Comparison of ENCODE assay signal across 1 cellular context in the genomic region with DNA sequence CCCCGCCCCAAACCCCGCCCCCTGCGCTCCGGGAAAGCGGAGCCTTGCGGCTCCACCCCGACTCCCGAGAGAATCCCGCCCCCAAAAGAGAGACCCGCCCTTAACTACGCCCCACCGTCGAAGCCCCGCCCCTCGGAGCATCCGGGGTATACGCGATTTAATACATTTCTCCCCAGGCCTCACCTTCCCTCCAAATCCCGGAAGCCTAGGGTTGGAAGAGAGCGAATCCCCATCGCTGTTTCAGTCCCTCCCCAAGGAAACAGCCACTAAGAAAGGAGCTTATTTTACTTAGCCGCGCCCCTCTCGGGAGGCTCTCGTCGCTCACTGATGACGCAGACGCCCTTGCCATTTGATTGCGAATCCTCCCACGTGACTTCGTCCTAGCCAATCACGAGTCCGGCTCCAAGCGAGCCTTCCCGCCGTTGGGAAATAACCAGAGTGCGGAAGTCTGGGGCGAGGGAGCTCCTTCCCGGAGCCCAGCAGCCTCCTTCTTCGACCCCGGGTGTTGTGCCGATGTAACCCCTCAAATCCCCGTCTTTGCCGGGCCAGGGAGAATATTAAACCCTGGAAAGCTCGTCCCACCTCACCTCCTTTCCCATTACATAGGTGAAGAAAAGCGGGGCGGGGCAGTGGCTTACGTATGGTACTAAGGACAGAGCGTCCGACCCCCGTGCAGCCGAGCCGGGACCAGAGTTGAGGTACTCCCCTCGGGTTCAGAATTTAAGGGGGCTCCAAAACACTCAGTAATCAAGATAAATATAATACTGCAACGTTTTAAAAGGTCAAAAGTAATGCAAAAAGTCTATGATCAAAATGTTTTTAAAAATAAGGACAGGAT.
TF ChIP-seq lines count a peak whose summit lies in the region.

No MANE protein-coding gene starts in this region.

TF ChIP-seq in K562, 482 proteins besides CTCF, POLR2A, EP300 and RAD21 (continued from another document and continues in another):
- peak; percentile 67 for TF ChIP-seq MGA (IDR thresholded peaks at IDR 0.05)
- TF ChIP-seq, protein P1, sequence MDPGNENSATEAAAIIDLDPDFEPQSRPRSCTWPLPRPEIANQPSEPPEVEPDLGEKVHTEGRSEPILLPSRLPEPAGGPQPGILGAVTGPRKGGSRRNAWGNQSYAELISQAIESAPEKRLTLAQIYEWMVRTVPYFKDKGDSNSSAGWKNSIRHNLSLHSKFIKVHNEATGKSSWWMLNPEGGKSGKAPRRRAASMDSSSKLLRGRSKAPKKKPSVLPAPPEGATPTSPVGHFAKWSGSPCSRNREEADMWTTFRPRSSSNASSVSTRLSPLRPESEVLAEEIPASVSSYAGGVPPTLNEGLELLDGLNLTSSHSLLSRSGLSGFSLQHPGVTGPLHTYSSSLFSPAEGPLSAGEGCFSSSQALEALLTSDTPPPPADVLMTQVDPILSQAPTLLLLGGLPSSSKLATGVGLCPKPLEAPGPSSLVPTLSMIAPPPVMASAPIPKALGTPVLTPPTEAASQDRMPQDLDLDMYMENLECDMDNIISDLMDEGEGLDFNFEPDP (CRISPR knock-in tag; IDR thresholded peaks at IDR 0.05) = no peak
- peak; percentile 63 for TF ChIP-seq JUND (IDR thresholded peaks at IDR 0.05; ENCODE audit: borderline replicate concordance, low read depth, low read length)
- TF ChIP-seq JUND (tag; IDR thresholded peaks at IDR 0.05; ENCODE audit: borderline replicate concordance, low read depth, low read length) = no peak; the same call in 2 of the 3 replicates
- no peak for TF ChIP-seq FOXA3 (CRISPR knock-in tag; conservative IDR thresholded peaks at IDR 0.05 in 1 of 2, IDR thresholded peaks at IDR 0.05 in 1 of 2)
- TF ChIP-seq, protein P2, sequence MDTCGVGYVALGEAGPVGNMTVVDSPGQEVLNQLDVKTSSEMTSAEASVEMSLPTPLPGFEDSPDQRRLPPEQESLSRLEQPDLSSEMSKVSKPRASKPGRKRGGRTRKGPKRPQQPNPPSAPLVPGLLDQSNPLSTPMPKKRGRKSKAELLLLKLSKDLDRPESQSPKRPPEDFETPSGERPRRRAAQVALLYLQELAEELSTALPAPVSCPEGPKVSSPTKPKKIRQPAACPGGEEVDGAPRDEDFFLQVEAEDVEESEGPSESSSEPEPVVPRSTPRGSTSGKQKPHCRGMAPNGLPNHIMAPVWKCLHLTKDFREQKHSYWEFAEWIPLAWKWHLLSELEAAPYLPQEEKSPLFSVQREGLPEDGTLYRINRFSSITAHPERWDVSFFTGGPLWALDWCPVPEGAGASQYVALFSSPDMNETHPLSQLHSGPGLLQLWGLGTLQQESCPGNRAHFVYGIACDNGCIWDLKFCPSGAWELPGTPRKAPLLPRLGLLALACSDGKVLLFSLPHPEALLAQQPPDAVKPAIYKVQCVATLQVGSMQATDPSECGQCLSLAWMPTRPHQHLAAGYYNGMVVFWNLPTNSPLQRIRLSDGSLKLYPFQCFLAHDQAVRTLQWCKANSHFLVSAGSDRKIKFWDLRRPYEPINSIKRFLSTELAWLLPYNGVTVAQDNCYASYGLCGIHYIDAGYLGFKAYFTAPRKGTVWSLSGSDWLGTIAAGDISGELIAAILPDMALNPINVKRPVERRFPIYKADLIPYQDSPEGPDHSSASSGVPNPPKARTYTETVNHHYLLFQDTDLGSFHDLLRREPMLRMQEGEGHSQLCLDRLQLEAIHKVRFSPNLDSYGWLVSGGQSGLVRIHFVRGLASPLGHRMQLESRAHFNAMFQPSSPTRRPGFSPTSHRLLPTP (IDR thresholded peaks at IDR 0.05; ENCODE audit: borderline replicate concordance, extremely low read depth, insufficient read length) = no peak
- TF ChIP-seq MITF (IDR thresholded peaks at IDR 0.05) = 0 out of 2 replicates have a peak, but pooled peaks have one; percentile 26
- TF ChIP-seq COPS2 (conservative IDR thresholded peaks at IDR 0.05) = no peak
- TF ChIP-seq RFX1 (IDR thresholded peaks at IDR 0.05) = peak; percentile 46; the same call in 1 of the 2 replicates
- no peak for TF ChIP-seq EWSR1 (IDR thresholded peaks at IDR 0.05; ENCODE audit: borderline replicate concordance, low read depth, partially characterized antibody)
- no peak for TF ChIP-seq NCOA6 (IDR thresholded peaks at IDR 0.05)
- TF ChIP-seq PHTF2 (CRISPR knock-in tag; IDR thresholded peaks at IDR 0.05) = no peak
- 0 out of 2 replicates have a peak, but pooled peaks have one; percentile 22 for TF ChIP-seq ZNF76 (CRISPR knock-in tag; IDR thresholded peaks at IDR 0.05; ENCODE audit: borderline replicate concordance)
- TF ChIP-seq ZNF143 (CRISPR knock-in tag; IDR thresholded peaks at IDR 0.05) = no peak
- no peak for TF ChIP-seq PHF21A (IDR thresholded peaks at IDR 0.05; ENCODE audit: borderline replicate concordance, low read depth)
- no peak for TF ChIP-seq HNRNPK (IDR thresholded peaks at IDR 0.05; ENCODE audit: low read depth, low read length, poor library complexity, severe bottlenecking)
- TF ChIP-seq NR2F6 (CRISPR knock-in tag; IDR thresholded peaks at IDR 0.05) = 0 out of 2 replicates have a peak, but pooled peaks have one; percentile 26
- TF ChIP-seq ASH1L (IDR thresholded peaks at IDR 0.05; ENCODE audit: borderline replicate concordance, low read depth, partially characterized antibody) = peak; percentile 88
- TF ChIP-seq IRF2 (CRISPR knock-in tag; IDR thresholded peaks at IDR 0.05) = no peak
- no peak; the same call in 1 of the 2 replicates for TF ChIP-seq ZNF175 (CRISPR knock-in tag; IDR thresholded peaks at IDR 0.05; ENCODE audit: low read depth)
- no peak for TF ChIP-seq ZNF217 (CRISPR knock-in tag; IDR thresholded peaks at IDR 0.05)
- no peak for TF ChIP-seq NFATC3 (IDR thresholded peaks at IDR 0.05)
- no peak for TF ChIP-seq RUNX1 (IDR thresholded peaks at IDR 0.05; ENCODE audit: low read depth)
- TF ChIP-seq ZNF764 (CRISPR knock-in tag; IDR thresholded peaks at IDR 0.05; ENCODE audit: low read depth) = no peak
- TF ChIP-seq NFIX (CRISPR knock-in tag; IDR thresholded peaks at IDR 0.05; ENCODE audit: low read depth) = no peak
- no peak for TF ChIP-seq NUFIP1 (IDR thresholded peaks at IDR 0.05; ENCODE audit: partially characterized antibody)
- TF ChIP-seq SIN3A (IDR thresholded peaks at IDR 0.05; ENCODE audit: borderline replicate concordance in 2 of 2, control insufficient read depth in 1 of 2, low read depth in 2 of 2, low read length in 2 of 2) = peak in 1 of 2 experiments; percentile 43; a peak in 1 of 4 replicates
- TF ChIP-seq, protein P3, sequence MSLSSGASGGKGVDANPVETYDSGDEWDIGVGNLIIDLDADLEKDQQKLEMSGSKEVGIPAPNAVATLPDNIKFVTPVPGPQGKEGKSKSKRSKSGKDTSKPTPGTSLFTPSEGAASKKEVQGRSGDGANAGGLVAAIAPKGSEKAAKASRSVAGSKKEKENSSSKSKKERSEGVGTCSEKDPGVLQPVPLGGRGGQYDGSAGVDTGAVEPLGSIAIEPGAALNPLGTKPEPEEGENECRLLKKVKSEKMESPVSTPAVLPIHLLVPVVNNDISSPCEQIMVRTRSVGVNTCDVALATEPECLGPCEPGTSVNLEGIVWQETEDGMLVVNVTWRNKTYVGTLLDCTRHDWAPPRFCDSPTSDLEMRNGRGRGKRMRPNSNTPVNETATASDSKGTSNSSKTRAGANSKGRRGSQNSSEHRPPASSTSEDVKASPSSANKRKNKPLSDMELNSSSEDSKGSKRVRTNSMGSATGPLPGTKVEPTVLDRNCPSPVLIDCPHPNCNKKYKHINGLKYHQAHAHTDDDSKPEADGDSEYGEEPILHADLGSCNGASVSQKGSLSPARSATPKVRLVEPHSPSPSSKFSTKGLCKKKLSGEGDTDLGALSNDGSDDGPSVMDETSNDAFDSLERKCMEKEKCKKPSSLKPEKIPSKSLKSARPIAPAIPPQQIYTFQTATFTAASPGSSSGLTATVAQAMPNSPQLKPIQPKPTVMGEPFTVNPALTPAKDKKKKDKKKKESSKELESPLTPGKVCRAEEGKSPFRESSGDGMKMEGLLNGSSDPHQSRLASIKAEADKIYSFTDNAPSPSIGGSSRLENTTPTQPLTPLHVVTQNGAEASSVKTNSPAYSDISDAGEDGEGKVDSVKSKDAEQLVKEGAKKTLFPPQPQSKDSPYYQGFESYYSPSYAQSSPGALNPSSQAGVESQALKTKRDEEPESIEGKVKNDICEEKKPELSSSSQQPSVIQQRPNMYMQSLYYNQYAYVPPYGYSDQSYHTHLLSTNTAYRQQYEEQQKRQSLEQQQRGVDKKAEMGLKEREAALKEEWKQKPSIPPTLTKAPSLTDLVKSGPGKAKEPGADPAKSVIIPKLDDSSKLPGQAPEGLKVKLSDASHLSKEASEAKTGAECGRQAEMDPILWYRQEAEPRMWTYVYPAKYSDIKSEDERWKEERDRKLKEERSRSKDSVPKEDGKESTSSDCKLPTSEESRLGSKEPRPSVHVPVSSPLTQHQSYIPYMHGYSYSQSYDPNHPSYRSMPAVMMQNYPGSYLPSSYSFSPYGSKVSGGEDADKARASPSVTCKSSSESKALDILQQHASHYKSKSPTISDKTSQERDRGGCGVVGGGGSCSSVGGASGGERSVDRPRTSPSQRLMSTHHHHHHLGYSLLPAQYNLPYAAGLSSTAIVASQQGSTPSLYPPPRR (CRISPR knock-in tag; IDR thresholded peaks at IDR 0.05; ENCODE audit: borderline replicate concordance) = no peak
- TF ChIP-seq SETDB1 (IDR thresholded peaks at IDR 0.05; ENCODE audit: low read length) = no peak
- TF ChIP-seq FOXJ3 (CRISPR knock-in tag; IDR thresholded peaks at IDR 0.05) = no peak
- TF ChIP-seq ZNF57 (CRISPR knock-in tag; IDR thresholded peaks at IDR 0.05) = no peak
- peak; percentile 88 for TF ChIP-seq SMAD1 (IDR thresholded peaks at IDR 0.05; ENCODE audit: low read depth, low read length, partially characterized antibody)
- no peak for TF ChIP-seq CREBBP (IDR thresholded peaks at IDR 0.05; ENCODE audit: low read depth, low read length)
